Comparison of ENCODE assay signal across 1 cellular context in genomic region chr6:155004576-155005345, GRCh38.
TF ChIP-seq lines count a peak whose summit lies in the region.

No MANE protein-coding gene starts in this region.

TF ChIP-seq in H1, 55 proteins besides CTCF, POLR2A, EP300 and RAD21:
- no peak for TF ChIP-seq TAF7 (optimal IDR thresholded peaks at IDR 0.05; ENCODE audit: borderline replicate concordance, low read depth, low read length)
- TF ChIP-seq PHF8 (conservative IDR thresholded peaks at IDR 0.05; ENCODE audit: low read depth, low read length), result no peak
- no peak for TF ChIP-seq RNF2 (IDR thresholded peaks at IDR 0.05; ENCODE audit: borderline replicate concordance, low read depth, low read length, missing control alignments, poor library complexity, severe bottlenecking)
- no peak for TF ChIP-seq NRF1 (IDR thresholded peaks at IDR 0.05; ENCODE audit: low read depth, low read length)
- no peak for TF ChIP-seq SIN3A (conservative IDR thresholded peaks at IDR 0.05 in 1 of 2, IDR thresholded peaks at IDR 0.05 in 1 of 2; ENCODE audit: low read depth in 1 of 2, low read length in 2 of 2)
- no peak for TF ChIP-seq SIRT6 (IDR thresholded peaks at IDR 0.05; ENCODE audit: low read length)
- no peak for TF ChIP-seq CTBP2 (IDR thresholded peaks at IDR 0.05; ENCODE audit: borderline replicate concordance, insufficient read depth, insufficient read length, low read length)
